In the genomic region with DNA sequence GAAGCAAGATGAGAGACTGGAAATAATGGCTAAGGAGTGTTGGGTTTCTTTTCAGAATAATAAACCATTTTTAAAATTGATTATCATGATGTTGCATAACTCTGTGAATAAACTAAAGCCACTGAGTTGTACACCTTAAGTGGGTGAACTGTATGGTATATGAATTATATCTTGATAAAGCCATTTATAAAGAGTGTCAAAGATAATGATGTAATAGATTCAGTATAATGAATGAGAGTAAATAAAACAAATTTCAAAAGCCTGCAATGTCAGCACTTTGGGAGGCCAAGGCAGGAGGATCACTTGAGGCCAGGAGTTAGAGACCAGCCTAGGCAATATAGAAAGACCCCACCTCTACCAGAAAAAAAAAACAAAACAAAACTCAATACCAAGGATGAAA, we compare ENCODE assay signal across 21 cellular contexts.
"Had no signal": no experiment of that assay in that cellular context is flagged by ENCODE, and none has a peak within 500 bp of the region (broad histone marks: within the 10 kb centered on the region; RNA-seq: fewer than 3 reads in every experiment).

No MANE protein-coding gene starts in this region.

- H3K27me3 ChIP-seq: colonic mucosa, dorsolateral prefrontal cortex, gastrocnemius medialis, heart right ventricle, neutrophil, sigmoid colon, stomach, transverse colon had no signal

- DNase-seq: colonic mucosa; dorsolateral prefrontal cortex; effector CD8-positive, alpha-beta T cell; gastrocnemius medialis; heart right ventricle; hypothalamus; kidney glomerular epithelial cell; mammary epithelial cell; naive thymus-derived CD4-positive, alpha-beta T cell; sigmoid colon; stimulated activated CD4-positive, alpha-beta T cell treated with anti-CD3 and anti-CD28 coated beads, Interleukin-12 subunit alpha, Interleukin-12 subunit beta, amount 100 ng/mL, for 4 hours; stimulated activated naive CD4-positive, alpha-beta T cell; stomach; substantia nigra; transverse colon had no signal

- ATAC-seq: esophagus mucosa, gastrocnemius medialis had no signal

- H3K9me3 ChIP-seq: colonic mucosa, gastrocnemius medialis, neutrophil had no signal

- H3K4me3 ChIP-seq: colonic mucosa, dorsolateral prefrontal cortex, gastrocnemius medialis, heart right ventricle, sigmoid colon, skin epidermis, stomach, thoracic aorta, transverse colon had no signal

- H3K27me3 Mint-ChIP-seq: naive thymus-derived CD4-positive, alpha-beta T cell had no signal

- H3K4me1 ChIP-seq: colonic mucosa, gastrocnemius medialis, stomach, transverse colon had no signal

- H3K4me3 Mint-ChIP-seq: naive thymus-derived CD4-positive, alpha-beta T cell had no signal

- H3K27ac ChIP-seq: colonic mucosa, dorsolateral prefrontal cortex, gastrocnemius medialis, sigmoid colon, skin epidermis, stomach, thoracic aorta, transverse colon had no signal

- H3K36me3 ChIP-seq: colonic mucosa, gastrocnemius medialis, neutrophil, thoracic aorta had no signal

- FAIRE-seq: endometrium, islet of Langerhans had no signal
